25 cellular contexts compared by ENCODE assay signal in genomic region chr4:160296476-160296875, GRCh38.
"Had no signal": no experiment of that assay in that cellular context is flagged by ENCODE, and none has a peak within 500 bp of the region (broad histone marks: within the 10 kb centered on the region; RNA-seq: fewer than 3 reads in every experiment).

No MANE protein-coding gene starts in this region.

- H3K27ac Mint-ChIP-seq: dendritic cell treated with granulocyte-macrophage colony-stimulating factor and Interleukin-4, amounts not matched to agents 40 ng/mL and 50 ng/mL, for 4 days; effector memory CD8-positive, alpha-beta T cell; endodermal cell had no signal

- H3K27me3 Mint-ChIP-seq: dendritic cell treated with granulocyte-macrophage colony-stimulating factor and Interleukin-4, amounts not matched to agents 40 ng/mL and 50 ng/mL, for 4 days; effector memory CD8-positive, alpha-beta T cell had no signal

- ATAC-seq: effector memory CD8-positive, alpha-beta T cell; esophagus mucosa; foreskin keratinocyte; gastrocnemius medialis; gastroesophageal sphincter; heart left ventricle; heart right ventricle had no signal

- H3K36me3 ChIP-seq: colonic mucosa, esophagus muscularis mucosa, esophagus squamous epithelium, gastrocnemius medialis, gastroesophageal sphincter, heart left ventricle, heart right ventricle had no signal

- H3K27ac ChIP-seq: colonic mucosa, coronary artery, epithelial cell of prostate, esophagus muscularis mucosa, esophagus squamous epithelium, foreskin keratinocyte, gastrocnemius medialis, gastroesophageal sphincter, heart left ventricle, heart right ventricle, hepatocyte had no signal

- H3K9me3 Mint-ChIP-seq: endodermal cell had no signal

- H3K27me3 ChIP-seq: colonic mucosa, dorsolateral prefrontal cortex, esophagus muscularis mucosa, esophagus squamous epithelium, foreskin keratinocyte, gastrocnemius medialis, gastroesophageal sphincter, heart left ventricle, heart right ventricle, hepatocyte had no signal

- H3K9me3 ChIP-seq: colonic mucosa, esophagus muscularis mucosa, esophagus squamous epithelium, gastrocnemius medialis, gastroesophageal sphincter, heart left ventricle, heart right ventricle had no signal

- H3K4me1 Mint-ChIP-seq: endodermal cell had no signal

- H3K4me1 ChIP-seq: colonic mucosa, esophagus muscularis mucosa, esophagus squamous epithelium, foreskin keratinocyte, gastrocnemius medialis, gastroesophageal sphincter, heart left ventricle, heart right ventricle had no signal

- H3K4me3 Mint-ChIP-seq: dendritic cell treated with granulocyte-macrophage colony-stimulating factor and Interleukin-4, amounts not matched to agents 40 ng/mL and 50 ng/mL, for 4 days; effector memory CD8-positive, alpha-beta T cell; endodermal cell had no signal

- DNase-seq: colonic mucosa; cortex of kidney; dermis blood vessel endothelial cell; dorsolateral prefrontal cortex; effector CD4-positive, alpha-beta T cell; effector CD8-positive, alpha-beta T cell; effector memory CD8-positive, alpha-beta T cell; endodermal cell; erythroblast; esophagus squamous epithelium; foreskin fibroblast; foreskin keratinocyte; foreskin melanocyte; gastrocnemius medialis; glutamatergic neuron; head of caudate nucleus; heart left ventricle; heart right ventricle had no signal

- H3K4me3 ChIP-seq: colonic mucosa, coronary artery, dorsolateral prefrontal cortex, esophagus muscularis mucosa, esophagus squamous epithelium, gastrocnemius medialis, gastroesophageal sphincter, heart left ventricle, heart right ventricle, hepatocyte had no signal
